ENCODE assay signal across 21 cellular contexts in the genomic region with DNA sequence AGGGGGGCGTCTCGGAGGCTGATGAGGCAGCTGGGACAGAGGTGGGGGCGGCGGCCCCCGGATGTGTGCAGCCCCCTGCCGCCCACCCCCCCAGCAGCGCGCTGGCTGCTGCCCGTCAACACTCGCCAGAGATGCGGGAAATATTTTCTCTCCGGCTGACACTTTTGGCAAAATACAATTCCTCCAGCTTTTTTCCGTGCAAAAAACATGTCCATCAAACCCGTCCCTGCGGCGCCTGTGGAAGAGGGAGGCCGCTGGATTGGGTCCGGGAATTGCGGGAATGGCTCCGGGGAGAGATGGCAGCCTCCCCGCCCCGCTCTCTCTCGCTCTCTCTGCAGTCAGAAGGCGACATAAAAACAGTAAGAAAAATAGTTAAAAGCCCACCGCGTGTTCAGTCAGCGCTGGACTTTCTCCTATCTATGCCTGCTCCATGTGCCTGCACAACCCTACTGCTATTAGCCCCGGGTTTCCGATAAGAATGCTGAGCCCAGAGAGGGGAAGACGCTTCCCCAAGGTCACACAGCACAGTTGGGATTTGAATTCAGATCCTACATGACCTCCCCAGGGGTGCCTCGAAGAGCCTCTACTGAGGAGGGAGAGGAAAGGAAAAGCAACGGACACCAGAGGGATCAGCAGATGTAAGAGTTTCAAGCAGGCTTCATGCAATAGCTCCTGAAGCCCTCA. TPM values are rescaled to one million over a fixed set of nuclear protein-coding genes. Genes with fewer than 3 reads are reported as not detected.
DNase-seq lines count a peak whose midpoint lies in the region; ATAC-seq, FAIRE-seq and TF ChIP-seq lines count a peak whose summit lies in the region.
"Had no signal": no experiment of that assay in that cellular context is flagged by ENCODE, and none has a peak within 500 bp of the region (broad histone marks: within the 10 kb centered on the region; RNA-seq: fewer than 3 reads in every experiment).

No MANE protein-coding gene starts in this region.

- H3K9me3 ChIP-seq in HUES6 (ENCODE audit: control insufficient read depth, insufficient read depth, low read depth, low read length) (peaks cover 15% of the 10 kb centered on the region), K562 (replicated peaks; ENCODE audit: control insufficient read depth, insufficient read depth, low read depth, low read length) (0 out of 2 replicates have a peak, but pooled peaks cover 3% of the 10 kb centered on the region), iPS-20b (ENCODE audit: insufficient read depth, low read depth, low read length) (peaks cover 4% of the 10 kb centered on the region; the same call in 1 of the 2 replicates), parathyroid adenoma (ENCODE audit: control insufficient read depth, low read length) (no peaks in the 10 kb centered on the region)

- no peak for TF ChIP-seq RAD21 in K562 (CRISPR knock-in tag; conservative IDR thresholded peaks at IDR 0.05 in 1 of 2, IDR thresholded peaks at IDR 0.05 in 1 of 2)

- H3K27me3 ChIP-seq in HUES6 (ENCODE audit: control insufficient read depth, insufficient read depth, low read length) (peaks cover 32% of the 10 kb centered on the region), K562 (ENCODE audit: control insufficient read depth in 2 of 2, insufficient read depth in 2 of 2, low read length in 2 of 2) (peaks cover 2 to 20% of the 10 kb centered on the region in 2 experiments; a peak in 4 of 5 replicates), iPS-20b (ENCODE audit: insufficient read depth, low read length) (peaks cover 19% of the 10 kb centered on the region), parathyroid adenoma (ENCODE audit: control insufficient read depth, insufficient read depth, low read length) (peaks cover 3% of the 10 kb centered on the region)
- H3K27me3 ChIP-seq: BLaER1, Peyer's patch had no signal

- H3K4me2 ChIP-seq in K562 (ENCODE audit: insufficient read depth, low read length) (no peak overlapping the region), parathyroid adenoma (ENCODE audit: low read length) (no peak overlapping the region)
- H3K4me2 ChIP-seq: BLaER1 had no signal

- H3K79me2 ChIP-seq in K562 (ENCODE audit: control insufficient read depth, insufficient read depth, low read length) = no peaks in the 10 kb centered on the region
- H3K79me2 ChIP-seq in parathyroid adenoma = no peaks in the 10 kb centered on the region

- POLR2A ChIA-PET in K562 (lab: Yijun Ruan, JAX) = interaction anchor here (0.6 kb wide), 1 partner anchor 242 kb away, joined by 3 read pairs; no protein-coding TSS in a partner anchor

- intact Hi-C loops in K562 (cut with micrococcal nuclease) = no loop called here

- TF ChIP-seq EP300 in K562 (IDR thresholded peaks at IDR 0.05; ENCODE audit: low read length) = no peak

- no peaks in the 10 kb centered on the region for H3K9me1 ChIP-seq in K562 (ENCODE audit: control insufficient read depth, insufficient read depth, low read length)

- DNase-seq in K562 (ENCODE audit: extremely low read depth in 1 of 4, low spot score in 3 of 4) (no peak), NCI-H526 (lab: John Stamatoyannopoulos, UW) (no peak), amniotic stem cell (lab: John Stamatoyannopoulos, UW) (no peak)
- DNase-seq: CD8-positive, alpha-beta memory T cell; DMS153; EL; KG1; NCI-H1048; NCI-H187 treated with DMSO at 0.1 percent for 48 hours; NCI-H2171; NCI-H510A; Peyer's patch; Right ventricle myocardium superior had no signal

- no peak for FAIRE-seq in K562 (lab: Jason Lieb, UNC)

- no peak overlapping the region for H3K9ac ChIP-seq in HUES6 (ENCODE audit: low read length)
- H3K9ac ChIP-seq in K562 (ENCODE audit: insufficient read depth in 1 of 2, low read depth in 2 of 2, low read length in 2 of 2) = no peak overlapping the region
- no peak overlapping the region for H3K9ac ChIP-seq in iPS-20b (ENCODE audit: low read depth, low read length)
- H3K9ac ChIP-seq in parathyroid adenoma = no peak overlapping the region
- H3K9ac ChIP-seq: BLaER1 had no signal

- H2AFZ ChIP-seq in K562 (ENCODE audit: low read depth, low read length) (no peak overlapping the region), parathyroid adenoma (peak overlapping the region; percentile 47)

- H4K20me1 ChIP-seq in K562 (replicated peaks; ENCODE audit: control insufficient read depth, insufficient read depth, low read length) = no peaks in the 10 kb centered on the region
- H4K20me1 ChIP-seq: BLaER1 had no signal

- peak overlapping the region; percentile 26; the same call in 1 of the 2 replicates for H3K4me3 ChIP-seq in HUES6 (ENCODE audit: low read depth, low read length)
- H3K4me3 ChIP-seq in K562 = no peak overlapping the region
- peak overlapping the region; percentile 6; the same call in 1 of the 2 replicates for H3K4me3 ChIP-seq in iPS-20b (ENCODE audit: low read length)
- H3K4me3 ChIP-seq in parathyroid adenoma (ENCODE audit: low read depth, low read length) = no peak overlapping the region
- H3K4me3 ChIP-seq: BLaER1, Peyer's patch had no signal

- ATAC-seq in K562 (no peak), GM21381 (IDR thresholded peaks at IDR 0.05; ENCODE audit: unreplicated experiment) (no peak)
- ATAC-seq: HCT116 had no signal

- H3K4me1 ChIP-seq in HUES6 (ENCODE audit: control insufficient read depth, insufficient read depth, low read length) (no peaks in the 10 kb centered on the region), K562 (replicated peaks in 1 of 2; ENCODE audit: control insufficient read depth in 2 of 2, insufficient read depth in 2 of 2, low read length in 2 of 2) (no peaks in the 10 kb centered on the region; a peak in 1 of 5 replicates), iPS-20b (ENCODE audit: insufficient read depth, low read length) (no peaks in the 10 kb centered on the region), parathyroid adenoma (no peaks in the 10 kb centered on the region)
- H3K4me1 ChIP-seq: BLaER1, Peyer's patch had no signal

- 18% methylated on average over 20 of the region's 32 CpGs for WGBS in K562 (ENCODE audit: insufficient coverage, low coverage, missing lambda C conversion rate)

- BruUV-seq in K562 (replicated peaks; lab: Mats Ljungman, UMichigan) = no TSS peak

- H3K36me3 ChIP-seq in HUES6 (ENCODE audit: control insufficient read depth, insufficient read depth, low read length) (no peaks in the 10 kb centered on the region), K562 (ENCODE audit: control insufficient read depth, insufficient read depth, low read length) (no peaks in the 10 kb centered on the region), iPS-20b (ENCODE audit: insufficient read depth, low read depth, low read length) (no peaks in the 10 kb centered on the region), parathyroid adenoma (ENCODE audit: control insufficient read depth, insufficient read depth, low read length) (no peaks in the 10 kb centered on the region)
- H3K36me3 ChIP-seq: BLaER1, Peyer's patch had no signal

- in situ Hi-C loops in K562 (cut with MboI) = no loop called here

- no peak for TF ChIP-seq POLR2A in K562 (conservative IDR thresholded peaks at IDR 0.05)

- H3K27ac ChIP-seq in HUES6 (ENCODE audit: low read depth, low read length) = no peak overlapping the region
- no peak overlapping the region for H3K27ac ChIP-seq in K562 (ENCODE audit: extremely low read depth, low read depth, low read length)
- H3K27ac ChIP-seq in iPS-20b (ENCODE audit: low read length) = no peak overlapping the region
- H3K27ac ChIP-seq in parathyroid adenoma = no peak overlapping the region
- H3K27ac ChIP-seq: BLaER1, Peyer's patch had no signal

- CTCF ChIA-PET in K562 (lab: Yijun Ruan, JAX; ENCODE audit: low intra/inter-chr PET ratio) = no interaction called here

- TF ChIP-seq CTCF in K562 (IDR thresholded peaks at IDR 0.05 in 2 of 3, conservative IDR thresholded peaks at IDR 0.05 in 1 of 3; ENCODE audit: insufficient read depth in 2 of 3, low read depth in 1 of 3, low read length in 3 of 3) = no peak
- TF ChIP-seq CTCF in parathyroid adenoma (IDR thresholded peaks at IDR 0.05) = no peak

TF ChIP-seq in K562, 482 proteins besides CTCF, POLR2A, EP300 and RAD21 (continues in another document):
- TF ChIP-seq RBM25 (IDR thresholded peaks at IDR 0.05; ENCODE audit: low read depth, low read length, severe bottlenecking) (peak; percentile 87), RFX5 (IDR thresholded peaks at IDR 0.05; ENCODE audit: low read depth, low read length) (no peak), ZNF717 (CRISPR knock-in tag; IDR thresholded peaks at IDR 0.05) (no peak), RCOR1 (IDR thresholded peaks at IDR 0.05; ENCODE audit: borderline replicate concordance in 1 of 2, low read depth in 2 of 2, low read length in 2 of 2) (0 out of 4 replicates have a peak, but pooled peaks of 1 of the 2 experiments have one; percentile 21), KDM1A (IDR thresholded peaks at IDR 0.05) (peak; percentile 55 to 68), ZNF384 (IDR thresholded peaks at IDR 0.05; ENCODE audit: low read depth, low read length) (no peak), SMARCA5 (IDR thresholded peaks at IDR 0.05) (peak; percentile 72; the same call in 1 of the 2 replicates)
- TF ChIP-seq, protein P1, sequence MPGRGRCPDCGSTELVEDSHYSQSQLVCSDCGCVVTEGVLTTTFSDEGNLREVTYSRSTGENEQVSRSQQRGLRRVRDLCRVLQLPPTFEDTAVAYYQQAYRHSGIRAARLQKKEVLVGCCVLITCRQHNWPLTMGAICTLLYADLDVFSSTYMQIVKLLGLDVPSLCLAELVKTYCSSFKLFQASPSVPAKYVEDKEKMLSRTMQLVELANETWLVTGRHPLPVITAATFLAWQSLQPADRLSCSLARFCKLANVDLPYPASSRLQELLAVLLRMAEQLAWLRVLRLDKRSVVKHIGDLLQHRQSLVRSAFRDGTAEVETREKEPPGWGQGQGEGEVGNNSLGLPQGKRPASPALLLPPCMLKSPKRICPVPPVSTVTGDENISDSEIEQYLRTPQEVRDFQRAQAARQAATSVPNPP (IDR thresholded peaks at IDR 0.05; ENCODE audit: borderline replicate concordance, insufficient read depth, insufficient read length) = no peak

RNA-seq across cellular contexts. Expression of a gene that starts 23.2 kb away (rescaled TPM):
- total RNA-seq in K562 (2011; cell fraction: chromatin; rRNA removed; ENCODE audit: low replicate concordance) = not detected in 2 replicates
- total RNA-seq in K562 (2011; cell fraction: nucleolus; rRNA removed) = not detected in 2 replicates
- total RNA-seq in K562 (2011; cell fraction: nucleoplasm; rRNA removed) = not detected in 2 replicates
- total RNA-seq in K562 (2014; rRNA removed) = not detected in 2 replicates
- total RNA-seq in K562 (2014; rRNA removed; fragmentation: Illumina TruSeq; extraction: Trizol) = not detected in 2 replicates
- not detected in 2 replicates for total RNA-seq in K562 (2015; rRNA removed; fragmentation: Illumina TruSeq; extraction: Trizol)
- not detected in 2 replicates for total RNA-seq in K562 (2021)
- not detected in 2 replicates for polyA plus RNA-seq in K562 (2011; rRNA removed)
- not detected in 2 replicates for polyA plus RNA-seq in K562 (2011; cell fraction: cytosol; rRNA removed)
- polyA plus RNA-seq in K562 (2011; cell fraction: nucleus; rRNA removed) = not detected in 2 replicates
- not detected in 2 replicates for polyA plus RNA-seq in K562 (2012)
- not detected in 2 replicates for polyA plus RNA-seq in K562 (2014; fragmentation: Illumina TruSeq; extraction: Trizol)
- polyA plus RNA-seq in K562 (2014; fragmentation: Nextera tagmentation; extraction: Ambion mirVana) = not detected
- not detected in 2 replicates for polyA plus RNA-seq in K562 (2014; rRNA removed)
- polyA minus RNA-seq in K562 (2011; rRNA and poly(A)+ RNA removed) = not detected in 2 replicates
- polyA minus RNA-seq in K562 (2011; cell fraction: cytosol; rRNA and poly(A)+ RNA removed) = not detected in 2 replicates
- polyA minus RNA-seq in K562 (2011; cell fraction: nucleus; rRNA and poly(A)+ RNA removed) = not detected in 2 replicates
- total RNA-seq: CD8-positive, alpha-beta memory T cell; HT1080; M059J; Peyer's patch; Right ventricle myocardium superior had no signal
- polyA plus RNA-seq: CD8-positive, alpha-beta memory T cell had no signal

Comparison
In these comparisons a context has a peak if more than half of its experiments do, and no peak if none do; other contexts are left out.
1. H3K4me3 ChIP-seq: peak in HUES6 (single experiment) and iPS-20b (single experiment); none in K562 (single experiment) and parathyroid adenoma (single experiment).